ENCODE assay signal across 1 cellular context in genomic region chr16:83912152-83912948, GRCh38.
TF ChIP-seq lines count a peak whose summit lies in the region.

No MANE protein-coding gene starts in this region.

TF ChIP-seq in GM12878, 131 proteins besides CTCF, POLR2A, EP300 and RAD21:
- no peak for TF ChIP-seq ZBTB40 (IDR thresholded peaks at IDR 0.05; ENCODE audit: borderline replicate concordance)
- peak; percentile 10 for TF ChIP-seq PBX3 (IDR thresholded peaks at IDR 0.05; ENCODE audit: insufficient replicate concordance, low read depth, low read length)
- no peak for TF ChIP-seq NR2F1 (conservative IDR thresholded peaks at IDR 0.05)
- no peak for TF ChIP-seq ZNF384 (IDR thresholded peaks at IDR 0.05; ENCODE audit: borderline replicate concordance, low read depth, low read length)
